ENCODE assay signal across 1 cellular context in genomic region chr18:70058916-70059315, GRCh38.
TF ChIP-seq lines count a peak whose summit lies in the region.

No MANE protein-coding gene starts in this region.

TF ChIP-seq in GM12878, 131 proteins besides CTCF, POLR2A, EP300 and RAD21 (continued from another document and continues in another):
- TF ChIP-seq, protein P1, sequence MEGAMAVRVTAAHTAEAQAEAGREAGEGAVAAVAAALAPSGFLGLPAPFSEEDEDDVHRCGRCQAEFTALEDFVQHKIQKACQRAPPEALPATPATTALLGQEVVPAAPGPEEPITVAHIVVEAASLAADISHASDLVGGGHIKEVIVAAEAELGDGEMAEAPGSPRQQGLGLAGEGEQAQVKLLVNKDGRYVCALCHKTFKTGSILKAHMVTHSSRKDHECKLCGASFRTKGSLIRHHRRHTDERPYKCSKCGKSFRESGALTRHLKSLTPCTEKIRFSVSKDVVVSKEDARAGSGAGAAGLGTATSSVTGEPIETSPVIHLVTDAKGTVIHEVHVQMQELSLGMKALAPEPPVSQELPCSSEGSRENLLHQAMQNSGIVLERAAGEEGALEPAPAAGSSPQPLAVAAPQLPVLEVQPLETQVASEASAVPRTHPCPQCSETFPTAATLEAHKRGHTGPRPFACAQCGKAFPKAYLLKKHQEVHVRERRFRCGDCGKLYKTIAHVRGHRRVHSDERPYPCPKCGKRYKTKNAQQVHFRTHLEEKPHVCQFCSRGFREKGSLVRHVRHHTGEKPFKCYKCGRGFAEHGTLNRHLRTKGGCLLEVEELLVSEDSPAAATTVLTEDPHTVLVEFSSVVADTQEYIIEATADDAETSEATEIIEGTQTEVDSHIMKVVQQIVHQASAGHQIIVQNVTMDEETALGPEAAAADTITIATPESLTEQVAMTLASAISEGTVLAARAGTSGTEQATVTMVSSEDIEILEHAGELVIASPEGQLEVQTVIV (IDR thresholded peaks at IDR 0.05; ENCODE audit: borderline replicate concordance, partially characterized antibody) = no peak
- TF ChIP-seq, protein P2, sequence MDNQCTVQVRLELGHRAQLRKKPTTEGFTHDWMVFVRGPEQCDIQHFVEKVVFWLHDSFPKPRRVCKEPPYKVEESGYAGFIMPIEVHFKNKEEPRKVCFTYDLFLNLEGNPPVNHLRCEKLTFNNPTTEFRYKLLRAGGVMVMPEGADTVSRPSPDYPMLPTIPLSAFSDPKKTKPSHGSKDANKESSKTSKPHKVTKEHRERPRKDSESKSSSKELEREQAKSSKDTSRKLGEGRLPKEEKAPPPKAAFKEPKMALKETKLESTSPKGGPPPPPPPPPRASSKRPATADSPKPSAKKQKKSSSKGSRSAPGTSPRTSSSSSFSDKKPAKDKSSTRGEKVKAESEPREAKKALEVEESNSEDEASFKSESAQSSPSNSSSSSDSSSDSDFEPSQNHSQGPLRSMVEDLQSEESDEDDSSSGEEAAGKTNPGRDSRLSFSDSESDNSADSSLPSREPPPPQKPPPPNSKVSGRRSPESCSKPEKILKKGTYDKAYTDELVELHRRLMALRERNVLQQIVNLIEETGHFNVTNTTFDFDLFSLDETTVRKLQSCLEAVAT (IDR thresholded peaks at IDR 0.05) = no peak; the same call in 1 of the 2 replicates
- TF ChIP-seq IKZF1 (conservative IDR thresholded peaks at IDR 0.05) = peak; percentile 77
- no peak for TF ChIP-seq SIX5 (IDR thresholded peaks at IDR 0.05; ENCODE audit: low read depth, low read length, severe bottlenecking)
- TF ChIP-seq SMARCA5 (IDR thresholded peaks at IDR 0.05) = no peak
- TF ChIP-seq EZH2 (IDR thresholded peaks at IDR 0.05; ENCODE audit: borderline replicate concordance, control insufficient read depth, low read depth, low read length) = no peak
- TF ChIP-seq ESRRA (IDR thresholded peaks at IDR 0.05; ENCODE audit: low read length) = no peak
- no peak for TF ChIP-seq BRCA1 (IDR thresholded peaks at IDR 0.05; ENCODE audit: low read depth, low read length)
- TF ChIP-seq NFXL1 (IDR thresholded peaks at IDR 0.05; ENCODE audit: borderline replicate concordance) = no peak
- peak; percentile 69; the same call in 1 of the 2 replicates for TF ChIP-seq BMI1 (IDR thresholded peaks at IDR 0.05; ENCODE audit: borderline replicate concordance)
- no peak for TF ChIP-seq SREBF2 (IDR thresholded peaks at IDR 0.05; ENCODE audit: low read length)
- TF ChIP-seq GATAD2B (conservative IDR thresholded peaks at IDR 0.05; ENCODE audit: low read depth) = no peak; the same call in 1 of the 2 replicates
- TF ChIP-seq RFX5 (IDR thresholded peaks at IDR 0.05; ENCODE audit: low read depth, low read length) = no peak
- no peak for TF ChIP-seq GABPA (IDR thresholded peaks at IDR 0.05; ENCODE audit: low read depth)
- TF ChIP-seq, protein P3, sequence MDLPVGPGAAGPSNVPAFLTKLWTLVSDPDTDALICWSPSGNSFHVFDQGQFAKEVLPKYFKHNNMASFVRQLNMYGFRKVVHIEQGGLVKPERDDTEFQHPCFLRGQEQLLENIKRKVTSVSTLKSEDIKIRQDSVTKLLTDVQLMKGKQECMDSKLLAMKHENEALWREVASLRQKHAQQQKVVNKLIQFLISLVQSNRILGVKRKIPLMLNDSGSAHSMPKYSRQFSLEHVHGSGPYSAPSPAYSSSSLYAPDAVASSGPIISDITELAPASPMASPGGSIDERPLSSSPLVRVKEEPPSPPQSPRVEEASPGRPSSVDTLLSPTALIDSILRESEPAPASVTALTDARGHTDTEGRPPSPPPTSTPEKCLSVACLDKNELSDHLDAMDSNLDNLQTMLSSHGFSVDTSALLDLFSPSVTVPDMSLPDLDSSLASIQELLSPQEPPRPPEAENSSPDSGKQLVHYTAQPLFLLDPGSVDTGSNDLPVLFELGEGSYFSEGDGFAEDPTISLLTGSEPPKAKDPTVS (IDR thresholded peaks at IDR 0.05; ENCODE audit: low read depth, low read length) = no peak
- no peak for TF ChIP-seq REST (IDR thresholded peaks at IDR 0.05; ENCODE audit: low read depth, low read length)
- TF ChIP-seq POLR2AphosphoS5 (IDR thresholded peaks at IDR 0.05; ENCODE audit: low read length) = no peak
- TF ChIP-seq POU2F2 (IDR thresholded peaks at IDR 0.05; ENCODE audit: borderline replicate concordance, low read depth, low read length) = peak; percentile 83; the same call in 2 of the 3 replicates
- TF ChIP-seq ZZZ3 (IDR thresholded peaks at IDR 0.05; ENCODE audit: control insufficient read depth, insufficient read length, low read depth) = no peak
- TF ChIP-seq KDM1A (IDR thresholded peaks at IDR 0.05; ENCODE audit: borderline replicate concordance) = no peak
- no peak for TF ChIP-seq STAT3 (IDR thresholded peaks at IDR 0.05; ENCODE audit: low read depth, low read length)
- TF ChIP-seq NBN (IDR thresholded peaks at IDR 0.05) = 0 out of 2 replicates have a peak, but pooled peaks have one; percentile 42
- TF ChIP-seq TAF1 (IDR thresholded peaks at IDR 0.05; ENCODE audit: borderline replicate concordance, low read depth, low read length) = no peak
- peak; percentile 98 for TF ChIP-seq MTA2 (IDR thresholded peaks at IDR 0.05; ENCODE audit: low read depth)
- no peak for TF ChIP-seq HDGF (IDR thresholded peaks at IDR 0.05)
- no peak for TF ChIP-seq HDAC6 (IDR thresholded peaks at IDR 0.05; ENCODE audit: unreplicated experiment)
- TF ChIP-seq SUPT20H (IDR thresholded peaks at IDR 0.05; ENCODE audit: borderline replicate concordance, control insufficient read depth, low read depth, low read length) = no peak
- peak; percentile 41; the same call in 1 of the 2 replicates for TF ChIP-seq ZNF217 (IDR thresholded peaks at IDR 0.05)
- TF ChIP-seq BCLAF1 (IDR thresholded peaks at IDR 0.05) = no peak
- TF ChIP-seq DPF2 (IDR thresholded peaks at IDR 0.05) = peak; percentile 76
- no peak for TF ChIP-seq TCF3 (IDR thresholded peaks at IDR 0.05; ENCODE audit: borderline replicate concordance, insufficient read depth, low read depth, low read length)
- TF ChIP-seq RCOR1 (conservative IDR thresholded peaks at IDR 0.05; ENCODE audit: low read depth, low read length) = no peak
- no peak for TF ChIP-seq SPI1 (IDR thresholded peaks at IDR 0.05; ENCODE audit: borderline replicate concordance, insufficient read depth, low read depth, low read length)
- no peak for TF ChIP-seq KLF5 (IDR thresholded peaks at IDR 0.05; ENCODE audit: partially characterized antibody)
- no peak for TF ChIP-seq SP1 (IDR thresholded peaks at IDR 0.05; ENCODE audit: low read depth, low read length)
- TF ChIP-seq, protein P4, sequence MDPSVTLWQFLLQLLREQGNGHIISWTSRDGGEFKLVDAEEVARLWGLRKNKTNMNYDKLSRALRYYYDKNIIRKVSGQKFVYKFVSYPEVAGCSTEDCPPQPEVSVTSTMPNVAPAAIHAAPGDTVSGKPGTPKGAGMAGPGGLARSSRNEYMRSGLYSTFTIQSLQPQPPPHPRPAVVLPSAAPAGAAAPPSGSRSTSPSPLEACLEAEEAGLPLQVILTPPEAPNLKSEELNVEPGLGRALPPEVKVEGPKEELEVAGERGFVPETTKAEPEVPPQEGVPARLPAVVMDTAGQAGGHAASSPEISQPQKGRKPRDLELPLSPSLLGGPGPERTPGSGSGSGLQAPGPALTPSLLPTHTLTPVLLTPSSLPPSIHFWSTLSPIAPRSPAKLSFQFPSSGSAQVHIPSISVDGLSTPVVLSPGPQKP (IDR thresholded peaks at IDR 0.05; ENCODE audit: low read depth, low read length) = no peak
- TF ChIP-seq ATF7 (IDR thresholded peaks at IDR 0.05; ENCODE audit: low read depth) = peak; percentile 92
- TF ChIP-seq ZNF622 (IDR thresholded peaks at IDR 0.05) = no peak
- TF ChIP-seq, protein P5, sequence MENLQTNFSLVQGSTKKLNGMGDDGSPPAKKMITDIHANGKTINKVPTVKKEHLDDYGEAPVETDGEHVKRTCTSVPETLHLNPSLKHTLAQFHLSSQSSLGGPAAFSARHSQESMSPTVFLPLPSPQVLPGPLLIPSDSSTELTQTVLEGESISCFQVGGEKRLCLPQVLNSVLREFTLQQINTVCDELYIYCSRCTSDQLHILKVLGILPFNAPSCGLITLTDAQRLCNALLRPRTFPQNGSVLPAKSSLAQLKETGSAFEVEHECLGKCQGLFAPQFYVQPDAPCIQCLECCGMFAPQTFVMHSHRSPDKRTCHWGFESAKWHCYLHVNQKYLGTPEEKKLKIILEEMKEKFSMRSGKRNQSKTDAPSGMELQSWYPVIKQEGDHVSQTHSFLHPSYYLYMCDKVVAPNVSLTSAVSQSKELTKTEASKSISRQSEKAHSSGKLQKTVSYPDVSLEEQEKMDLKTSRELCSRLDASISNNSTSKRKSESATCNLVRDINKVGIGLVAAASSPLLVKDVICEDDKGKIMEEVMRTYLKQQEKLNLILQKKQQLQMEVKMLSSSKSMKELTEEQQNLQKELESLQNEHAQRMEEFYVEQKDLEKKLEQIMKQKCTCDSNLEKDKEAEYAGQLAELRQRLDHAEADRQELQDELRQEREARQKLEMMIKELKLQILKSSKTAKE (IDR thresholded peaks at IDR 0.05; ENCODE audit: low read depth, poor library complexity, severe bottlenecking) = peak; percentile 69
- peak; percentile 37; the same call in 1 of the 2 replicates for TF ChIP-seq RAD51 (IDR thresholded peaks at IDR 0.05)
- peak; percentile 54 for TF ChIP-seq SMAD1 (IDR thresholded peaks at IDR 0.05; ENCODE audit: low read depth, partially characterized antibody)
- no peak for TF ChIP-seq RBBP5 (conservative IDR thresholded peaks at IDR 0.05)
- TF ChIP-seq SIN3A (IDR thresholded peaks at IDR 0.05; ENCODE audit: low read depth, low read length) = no peak
- TF ChIP-seq MEF2B (IDR thresholded peaks at IDR 0.05; ENCODE audit: partially characterized antibody, poor library complexity, severe bottlenecking) = peak; percentile 89
- TF ChIP-seq JUNB (IDR thresholded peaks at IDR 0.05) = no peak
- no peak for TF ChIP-seq PML (IDR thresholded peaks at IDR 0.05; ENCODE audit: low read length)
- TF ChIP-seq, protein P6, sequence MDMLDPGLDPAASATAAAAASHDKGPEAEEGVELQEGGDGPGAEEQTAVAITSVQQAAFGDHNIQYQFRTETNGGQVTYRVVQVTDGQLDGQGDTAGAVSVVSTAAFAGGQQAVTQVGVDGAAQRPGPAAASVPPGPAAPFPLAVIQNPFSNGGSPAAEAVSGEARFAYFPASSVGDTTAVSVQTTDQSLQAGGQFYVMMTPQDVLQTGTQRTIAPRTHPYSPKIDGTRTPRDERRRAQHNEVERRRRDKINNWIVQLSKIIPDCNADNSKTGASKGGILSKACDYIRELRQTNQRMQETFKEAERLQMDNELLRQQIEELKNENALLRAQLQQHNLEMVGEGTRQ (IDR thresholded peaks at IDR 0.05; ENCODE audit: borderline replicate concordance, low read depth, low read length) = no peak
- peak; percentile 85 to 90; a peak in 2 of 4 replicates for TF ChIP-seq IKZF2 (IDR thresholded peaks at IDR 0.05)
